In the genomic region with DNA sequence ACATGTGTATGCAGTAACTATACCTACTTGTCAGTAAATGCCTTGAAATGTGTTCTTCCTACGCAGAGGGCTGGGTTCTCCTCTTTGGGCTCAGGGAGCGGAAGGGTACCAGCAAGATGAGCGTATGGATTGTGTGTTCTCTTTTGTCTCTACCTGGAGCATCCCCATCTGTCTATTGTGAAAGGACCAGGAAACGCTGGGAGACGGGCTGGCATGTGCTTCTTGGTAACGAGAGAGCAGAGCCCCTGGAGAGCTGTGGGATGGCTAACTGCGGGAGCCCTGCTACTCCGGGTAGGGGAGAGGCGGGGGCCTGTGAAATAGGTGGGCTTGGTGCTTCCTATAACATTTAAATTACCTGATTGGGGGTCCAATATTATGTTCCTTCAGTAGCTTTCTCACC, we compare ENCODE assay signal across 9 cellular contexts.
DNase-seq lines count a peak whose midpoint lies in the region; ATAC-seq and TF ChIP-seq lines count a peak whose summit lies in the region.
"Had no signal": no experiment of that assay in that cellular context is flagged by ENCODE, and none has a peak within 500 bp of the region (broad histone marks: within the 10 kb centered on the region; RNA-seq: fewer than 3 reads in every experiment).

No MANE protein-coding gene starts in this region.

- no peaks in the 10 kb centered on the region for H3K36me3 ChIP-seq in heart right ventricle

- H3K27me3 ChIP-seq in heart right ventricle (no peaks in the 10 kb centered on the region), dorsolateral prefrontal cortex (no peaks in the 10 kb centered on the region)

- intact Hi-C loops in heart right ventricle (cut with DNase I) (loop anchor here in 2 of 10 donors (10.0 kb wide), 1 partner anchor 76 kb away; a partner anchor contains a TSS), left ventricle myocardium superior (cut with micrococcal nuclease) (no loop called here), dorsolateral prefrontal cortex (cut with DNase I) (loop anchor here in 1 of 2 donors (5.0 kb wide), 1 partner anchor 79 kb away; a partner anchor contains a TSS)

- ATAC-seq in heart right ventricle: no peak
- no peak for ATAC-seq in left ventricle myocardium superior
- ATAC-seq in HG02759 (IDR thresholded peaks at IDR 0.05; ENCODE audit: unreplicated experiment): no peak

- peaks cover 16% of the 10 kb centered on the region for H3K9me3 Mint-ChIP-seq in nephron progenitor cell

- H3K27ac Mint-ChIP-seq in nephron progenitor cell: peak overlapping the region; percentile 93

- peaks cover 53% of the 10 kb centered on the region for H3K4me1 Mint-ChIP-seq in nephron progenitor cell

- H3K27ac ChIP-seq in heart right ventricle (peak overlapping the region in 9 of 10 donors; percentile 11 to 89 (median 84)), dorsolateral prefrontal cortex (peak overlapping the region in 53 of 59 donors; percentile 10 to 89 (median 79))
- H3K27ac ChIP-seq: C4-2B had no signal

- peak overlapping the region; percentile 2 for H3K4me3 Mint-ChIP-seq in nephron progenitor cell

- H3K9me3 ChIP-seq in heart right ventricle: no peaks in the 10 kb centered on the region

- H3K36me3 Mint-ChIP-seq in nephron progenitor cell (ENCODE audit: low read depth): peaks cover 35% of the 10 kb centered on the region

- peaks cover 5 to 46% (median 25%) of the 10 kb centered on the region in 9 donors for H3K4me1 ChIP-seq in heart right ventricle

- peaks cover 2% of the 10 kb centered on the region for H3K27me3 Mint-ChIP-seq in nephron progenitor cell (ENCODE audit: low read depth, poor library complexity)

- H3K4me3 ChIP-seq in heart right ventricle (no peak overlapping the region), dorsolateral prefrontal cortex (peak overlapping the region in 6 of 59 donors; percentile 5 to 35 (median 28))

- WGBS in heart right ventricle, 2 donors: 88 to 89% methylated on average over 9 of the region's 9 CpGs

- DNase-seq in heart right ventricle: no peak
- no peak for DNase-seq in left ventricle myocardium superior
- no peak for DNase-seq in dorsolateral prefrontal cortex
- DNase-seq in nephron progenitor cell: no peak
- no peak for DNase-seq in cortex of kidney (lab: John Stamatoyannopoulos, UW)
- no peak for DNase-seq in NCI-H82 (lab: John Stamatoyannopoulos, UW)
- DNase-seq in activated CD4-positive, CD25-positive, alpha-beta regulatory T cell treated with anti-CD3 and anti-CD28 coated beads, Interleukin-2, amount 50 U/mL, for 72 hours: no peak

- TF ChIP-seq CTCF in heart right ventricle (IDR thresholded peaks at IDR 0.05) (no peak), dorsolateral prefrontal cortex (IDR thresholded peaks at IDR 0.05 in 54 of 56, conservative IDR thresholded peaks at IDR 0.05 in 2 of 56; ENCODE audit: low read depth in 1 of 56, partially characterized antibody in 56 of 56) (no peak), nephron progenitor cell (IDR thresholded peaks at IDR 0.05) (no peak)
